Comparison of ENCODE assay signal across 12 cellular contexts in genomic region chr6:45920819-45921511, GRCh38.
DNase-seq lines count a peak whose midpoint lies in the region; ATAC-seq, FAIRE-seq and TF ChIP-seq lines count a peak whose summit lies in the region.
"Had no signal": no experiment of that assay in that cellular context is flagged by ENCODE, and none has a peak within 500 bp of the region (broad histone marks: within the 10 kb centered on the region; RNA-seq: fewer than 3 reads in every experiment).

No MANE protein-coding gene starts in this region.

- H3K27ac Mint-ChIP-seq in activated T-cell treated with anti-CD3 and anti-CD28 coated beads, Interleukin-2, amount 50 U/mL, for 24 hours = peak overlapping the region; percentile 97
- H3K27ac Mint-ChIP-seq in stimulated activated effector memory CD8-positive, alpha-beta T cell treated with anti-CD3 and anti-CD28 coated beads, Interleukin-12 subunit alpha, Interleukin-12 subunit beta, amount 100 ng/mL, for 72 hours = peak overlapping the region; percentile 97
- no peak overlapping the region for H3K27ac Mint-ChIP-seq in neural progenitor cell
- H3K27ac Mint-ChIP-seq: brain had no signal

- no peaks in the 10 kb centered on the region for H3K36me3 Mint-ChIP-seq in activated T-cell treated with anti-CD3 and anti-CD28 coated beads, Interleukin-2, amount 50 U/mL, for 24 hours (ENCODE audit: low read depth)
- H3K36me3 Mint-ChIP-seq in activated T-cell treated with anti-CD3 and anti-CD28 coated beads, Interleukin-2, amount 50 U/mL, for 4 hours (ENCODE audit: insufficient read depth) = peaks cover 3% of the 10 kb centered on the region
- no peaks in the 10 kb centered on the region for H3K36me3 Mint-ChIP-seq in stimulated activated effector memory CD8-positive, alpha-beta T cell treated with anti-CD3 and anti-CD28 coated beads, Interleukin-12 subunit alpha, Interleukin-12 subunit beta, amount 100 ng/mL, for 72 hours
- H3K36me3 Mint-ChIP-seq in neural progenitor cell = no peaks in the 10 kb centered on the region
- H3K36me3 Mint-ChIP-seq: brain had no signal

- no peak overlapping the region for H3K9ac ChIP-seq in kidney (ENCODE audit: low read length in 2 of 2)
- H3K9ac ChIP-seq in neural progenitor cell = no peak overlapping the region

- peaks cover 57% of the 10 kb centered on the region for H3K4me1 Mint-ChIP-seq in activated T-cell treated with anti-CD3 and anti-CD28 coated beads, Interleukin-2, amount 50 U/mL, for 24 hours (ENCODE audit: low read depth)
- peaks cover 35% of the 10 kb centered on the region for H3K4me1 Mint-ChIP-seq in activated T-cell treated with anti-CD3 and anti-CD28 coated beads, Interleukin-2, amount 50 U/mL, for 4 hours (ENCODE audit: low read depth)
- H3K4me1 Mint-ChIP-seq in stimulated activated effector memory CD8-positive, alpha-beta T cell treated with anti-CD3 and anti-CD28 coated beads, Interleukin-12 subunit alpha, Interleukin-12 subunit beta, amount 100 ng/mL, for 72 hours = peaks cover 41% of the 10 kb centered on the region
- no peaks in the 10 kb centered on the region for H3K4me1 Mint-ChIP-seq in neural progenitor cell

- H2AFZ ChIP-seq in neural progenitor cell (replicated peaks) = no peak overlapping the region

- no peaks in the 10 kb centered on the region for H3K9me3 ChIP-seq in kidney (ENCODE audit: control insufficient read depth in 1 of 2, low read length in 2 of 2)
- H3K9me3 ChIP-seq in neural progenitor cell (ENCODE audit: low read depth) = no peaks in the 10 kb centered on the region
- H3K9me3 ChIP-seq: left lung had no signal

- no peak for DNase-seq in activated T-cell treated with anti-CD3 and anti-CD28 coated beads, Interleukin-2, amount 50 U/mL, for 24 hours
- DNase-seq in activated T-cell treated with anti-CD3 and anti-CD28 coated beads, Interleukin-2, amount 50 U/mL, for 4 hours = no peak
- DNase-seq in stimulated activated effector memory CD8-positive, alpha-beta T cell treated with anti-CD3 and anti-CD28 coated beads, Interleukin-12 subunit alpha, Interleukin-12 subunit beta, amount 100 ng/mL, for 72 hours (ENCODE audit: low spot score in 2 of 2) = peak in 1 of 2 donors; percentile 58
- DNase-seq in foreskin fibroblast (no peak), kidney (no peak), neural progenitor cell (ENCODE audit: low spot score) (no peak)
- DNase-seq: KG1, left lung, NCI-H526 had no signal

- H3K4me3 ChIP-seq in foreskin fibroblast (ENCODE audit: low read depth in 1 of 2, low read length in 2 of 2) (no peak overlapping the region), kidney (ENCODE audit: low read length in 2 of 2) (no peak overlapping the region), neural progenitor cell (no peak overlapping the region)
- H3K4me3 ChIP-seq: left lung had no signal

- no peak overlapping the region for H3K4me2 ChIP-seq in neural progenitor cell

- H3K79me2 ChIP-seq in neural progenitor cell (ENCODE audit: low read depth) = no peaks in the 10 kb centered on the region

- intact Hi-C loops in kidney (cut with DNase I) = no loop called here

- H3K4me3 Mint-ChIP-seq in activated T-cell treated with anti-CD3 and anti-CD28 coated beads, Interleukin-2, amount 50 U/mL, for 24 hours = peak overlapping the region; percentile 45
- no peak overlapping the region for H3K4me3 Mint-ChIP-seq in activated T-cell treated with anti-CD3 and anti-CD28 coated beads, Interleukin-2, amount 50 U/mL, for 4 hours
- H3K4me3 Mint-ChIP-seq in stimulated activated effector memory CD8-positive, alpha-beta T cell treated with anti-CD3 and anti-CD28 coated beads, Interleukin-12 subunit alpha, Interleukin-12 subunit beta, amount 100 ng/mL, for 72 hours = peak overlapping the region; percentile 34
- no peak overlapping the region for H3K4me3 Mint-ChIP-seq in neural progenitor cell
- H3K4me3 Mint-ChIP-seq: brain had no signal

- H3K4me1 ChIP-seq in kidney (ENCODE audit: control insufficient read depth in 1 of 2, insufficient read depth in 1 of 2, low read depth in 1 of 2, low read length in 2 of 2) (no peaks in the 10 kb centered on the region), neural progenitor cell (peaks cover 4% of the 10 kb centered on the region)
- H3K4me1 ChIP-seq: left lung had no signal

- H3F3A ChIP-seq in neural progenitor cell (ENCODE audit: low read depth) = no peaks in the 10 kb centered on the region

- H4K20me1 ChIP-seq in neural progenitor cell (ENCODE audit: low read depth) = no peaks in the 10 kb centered on the region

- H3K27me3 Mint-ChIP-seq in activated T-cell treated with anti-CD3 and anti-CD28 coated beads, Interleukin-2, amount 50 U/mL, for 24 hours = no peaks in the 10 kb centered on the region
- no peaks in the 10 kb centered on the region for H3K27me3 Mint-ChIP-seq in activated T-cell treated with anti-CD3 and anti-CD28 coated beads, Interleukin-2, amount 50 U/mL, for 4 hours (ENCODE audit: low read depth)
- peaks cover 2% of the 10 kb centered on the region for H3K27me3 Mint-ChIP-seq in neural progenitor cell (ENCODE audit: insufficient read depth, low read depth)

- no peaks in the 10 kb centered on the region for H3K9me3 Mint-ChIP-seq in activated T-cell treated with anti-CD3 and anti-CD28 coated beads, Interleukin-2, amount 50 U/mL, for 24 hours
- no peaks in the 10 kb centered on the region for H3K9me3 Mint-ChIP-seq in activated T-cell treated with anti-CD3 and anti-CD28 coated beads, Interleukin-2, amount 50 U/mL, for 4 hours
- H3K9me3 Mint-ChIP-seq in stimulated activated effector memory CD8-positive, alpha-beta T cell treated with anti-CD3 and anti-CD28 coated beads, Interleukin-12 subunit alpha, Interleukin-12 subunit beta, amount 100 ng/mL, for 72 hours = no peaks in the 10 kb centered on the region
- H3K9me3 Mint-ChIP-seq in neural progenitor cell = no peaks in the 10 kb centered on the region
- H3K9me3 Mint-ChIP-seq: brain had no signal

- H3K27ac ChIP-seq in kidney (ENCODE audit: low read depth in 2 of 2, low read length in 2 of 2) (no peak overlapping the region), neural progenitor cell (no peak overlapping the region)
- H3K27ac ChIP-seq: left lung had no signal

- H3K36me3 ChIP-seq in kidney (ENCODE audit: control insufficient read depth in 1 of 2, insufficient read depth in 2 of 2, low read length in 2 of 2) = no peaks in the 10 kb centered on the region
- no peaks in the 10 kb centered on the region for H3K36me3 ChIP-seq in neural progenitor cell
- H3K36me3 ChIP-seq: left lung had no signal

- FAIRE-seq in kidney (lab: Jason Lieb, UNC) = no peak

- peaks cover 36% of the 10 kb centered on the region for H3K27me3 ChIP-seq in neural progenitor cell
- H3K27me3 ChIP-seq: left lung had no signal

- ATAC-seq in activated T-cell treated with anti-CD3 and anti-CD28 coated beads, Interleukin-2, amount 50 U/mL, for 4 hours = no peak
- peak; percentile 55 for ATAC-seq in GM21529 (IDR thresholded peaks at IDR 0.05; ENCODE audit: unreplicated experiment)
- ATAC-seq in HG03354 (IDR thresholded peaks at IDR 0.05; ENCODE audit: poor library complexity, severe bottlenecking, unreplicated experiment) = peak; percentile 59
- peak; percentile 6 for ATAC-seq in stimulated activated effector memory CD8-positive, alpha-beta T cell treated with anti-CD3 and anti-CD28 coated beads, Interleukin-12 subunit alpha, Interleukin-12 subunit beta, amount 100 ng/mL, for 72 hours
- ATAC-seq: left lung had no signal

- TF ChIP-seq CTCF in foreskin fibroblast (IDR thresholded peaks at IDR 0.05; ENCODE audit: low read depth, low read length) (no peak), kidney (IDR thresholded peaks at IDR 0.05; ENCODE audit: borderline replicate concordance, extremely low read depth, insufficient read depth) (no peak), neural progenitor cell (IDR thresholded peaks at IDR 0.05) (no peak)

Comparison
In these comparisons a context has a peak if more than half of its experiments do, and no peak if none do; other contexts are left out.
1. H3K4me3 Mint-ChIP-seq: peak in activated T-cell treated with anti-CD3 and anti-CD28 coated beads, Interleukin-2, amount 50 U/mL, for 24 hours (single experiment) and stimulated activated effector memory CD8-positive, alpha-beta T cell treated with anti-CD3 and anti-CD28 coated beads, Interleukin-12 subunit alpha, Interleukin-12 subunit beta, amount 100 ng/mL, for 72 hours (single experiment); none in activated T-cell treated with anti-CD3 and anti-CD28 coated beads, Interleukin-2, amount 50 U/mL, for 4 hours (single experiment) and neural progenitor cell (single experiment).
2. ATAC-seq: peak in GM21529 (single experiment), HG03354 (single experiment) and stimulated activated effector memory CD8-positive, alpha-beta T cell treated with anti-CD3 and anti-CD28 coated beads, Interleukin-12 subunit alpha, Interleukin-12 subunit beta, amount 100 ng/mL, for 72 hours (single experiment); none in activated T-cell treated with anti-CD3 and anti-CD28 coated beads, Interleukin-2, amount 50 U/mL, for 4 hours (0 of 2).